In the genomic region with DNA sequence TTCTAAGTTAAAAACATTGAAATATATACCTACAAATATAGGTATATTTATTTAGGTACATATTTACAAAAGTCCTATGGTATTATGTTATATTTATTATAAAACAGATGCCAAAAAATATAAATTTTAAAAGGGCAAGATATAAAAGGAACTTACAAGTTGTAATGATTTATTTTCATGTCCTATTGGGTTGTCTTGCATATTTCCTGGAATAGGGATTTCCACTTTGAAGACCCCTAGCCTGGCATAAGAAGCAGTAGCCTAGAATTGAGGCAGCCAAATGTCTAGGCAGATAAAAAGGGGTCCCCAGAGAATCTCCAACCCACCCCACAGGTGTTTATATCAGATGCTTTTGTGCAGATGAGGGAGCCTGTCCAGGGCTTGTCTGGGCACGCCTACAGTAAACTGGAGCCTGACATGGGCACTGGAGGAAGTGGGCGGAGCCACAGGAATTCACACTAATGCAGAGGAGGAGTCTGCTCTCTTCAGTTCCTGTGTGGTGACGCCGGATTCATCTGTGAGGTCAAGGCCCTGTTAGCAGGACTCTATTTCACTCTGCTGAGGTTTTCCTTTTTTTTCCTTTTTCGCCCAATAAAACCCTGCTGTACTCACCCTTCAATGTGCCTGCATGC, we compare ENCODE assay signal across 1 cellular context.
TF ChIP-seq lines count a peak whose summit lies in the region.

No MANE protein-coding gene starts in this region.

TF ChIP-seq in IMR-90, 13 proteins besides CTCF, POLR2A, EP300 and RAD21 (continued from another document):
- no peak for TF ChIP-seq RCOR1 (IDR thresholded peaks at IDR 0.05; ENCODE audit: insufficient replicate concordance, low read length)
- TF ChIP-seq, protein P1, sequence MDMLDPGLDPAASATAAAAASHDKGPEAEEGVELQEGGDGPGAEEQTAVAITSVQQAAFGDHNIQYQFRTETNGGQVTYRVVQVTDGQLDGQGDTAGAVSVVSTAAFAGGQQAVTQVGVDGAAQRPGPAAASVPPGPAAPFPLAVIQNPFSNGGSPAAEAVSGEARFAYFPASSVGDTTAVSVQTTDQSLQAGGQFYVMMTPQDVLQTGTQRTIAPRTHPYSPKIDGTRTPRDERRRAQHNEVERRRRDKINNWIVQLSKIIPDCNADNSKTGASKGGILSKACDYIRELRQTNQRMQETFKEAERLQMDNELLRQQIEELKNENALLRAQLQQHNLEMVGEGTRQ (IDR thresholded peaks at IDR 0.05; ENCODE audit: low read depth, low read length), result no peak
- no peak for TF ChIP-seq MAZ (IDR thresholded peaks at IDR 0.05; ENCODE audit: borderline replicate concordance, low read depth, low read length)
- TF ChIP-seq SMC3 (IDR thresholded peaks at IDR 0.05; ENCODE audit: low read depth, low read length), result no peak
